ENCODE assay signal across 23 cellular contexts in the genomic region with DNA sequence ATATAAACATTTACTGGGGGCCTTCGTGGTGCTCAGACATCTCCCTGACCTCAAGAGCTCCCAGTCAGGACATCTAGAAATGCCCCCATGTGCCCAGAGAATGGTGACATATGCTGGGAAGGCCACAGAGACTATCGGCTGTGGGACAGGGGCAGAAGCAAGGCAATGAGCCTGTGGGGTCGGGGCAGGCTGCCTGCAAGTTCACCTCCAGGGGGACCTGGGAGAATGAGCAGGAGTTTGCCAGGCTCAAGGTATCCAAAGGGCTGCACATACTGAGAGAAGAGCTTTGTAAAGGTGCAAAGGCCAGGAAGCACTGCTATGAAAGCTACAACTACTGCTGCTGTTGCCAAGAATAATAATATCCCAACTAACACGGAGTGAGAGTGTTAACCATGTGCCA.
"Had no signal": no experiment of that assay in that cellular context is flagged by ENCODE, and none has a peak within 500 bp of the region (broad histone marks: within the 10 kb centered on the region; RNA-seq: fewer than 3 reads in every experiment).

No MANE protein-coding gene starts in this region.

- H3K4me1 Mint-ChIP-seq: activated CD4-positive, alpha-beta T cell treated with anti-CD3 and anti-CD28 coated beads for 36 hours; activated CD8-positive, alpha-beta memory T cell treated with anti-CD3 and anti-CD28 coated beads, Interleukin-2, amount 10 ng/mL, durations not matched to agents 7 days and 5 days; activated naive CD4-positive, alpha-beta T cell treated with anti-CD3 and anti-CD28 coated beads, Interleukin-2, amount 50 U/mL, for 24 hours had no signal

- H3K4me2 ChIP-seq: hepatocyte had no signal

- H3K4me1 ChIP-seq: gastroesophageal sphincter, left ventricle myocardium inferior, prostate gland, right atrium auricular region, suprapubic skin, tibial artery had no signal

- H3K79me2 ChIP-seq: hepatocyte had no signal

- H3K27ac Mint-ChIP-seq: activated CD4-positive, alpha-beta T cell treated with anti-CD3 and anti-CD28 coated beads for 36 hours; activated CD8-positive, alpha-beta memory T cell treated with anti-CD3 and anti-CD28 coated beads, Interleukin-2, amount 10 ng/mL, durations not matched to agents 7 days and 5 days; activated CD8-positive, alpha-beta T cell treated with anti-CD3 and anti-CD28 coated beads, Interleukin-2, amount 10 ng/mL, durations not matched to agents 7 days and 5 days; activated naive CD4-positive, alpha-beta T cell treated with anti-CD3 and anti-CD28 coated beads, Interleukin-2, amount 50 U/mL, for 24 hours; activated T-helper 2 cell treated with anti-CD3 and anti-CD28 coated beads, Interferon-gamma antibody, Interleukin-2, Interleukin-4, amounts not matched to agents 10 μg/mL and 5 μg/mL and 100 μg/mL, durations not matched to agents 14 hours and 24 hours and 36 hours; effector memory CD8-positive, alpha-beta T cell; naive B cell; T-helper 2 cell treated with Interferon-gamma antibody and Interleukin-4, amounts not matched to agents 5 μg/mL and 100 μg/mL, for 36 hours had no signal

- H3K9me3 ChIP-seq: gastroesophageal sphincter, left ventricle myocardium inferior, ovary, prostate gland, right atrium auricular region, suprapubic skin, tibial artery had no signal

- H3K4me3 Mint-ChIP-seq: activated CD4-positive, alpha-beta T cell treated with anti-CD3 and anti-CD28 coated beads for 36 hours; activated CD8-positive, alpha-beta memory T cell treated with anti-CD3 and anti-CD28 coated beads, Interleukin-2, amount 10 ng/mL, durations not matched to agents 7 days and 5 days; activated CD8-positive, alpha-beta T cell treated with anti-CD3 and anti-CD28 coated beads, Interleukin-2, amount 10 ng/mL, durations not matched to agents 7 days and 5 days; activated naive CD4-positive, alpha-beta T cell treated with anti-CD3 and anti-CD28 coated beads, Interleukin-2, amount 50 U/mL, for 24 hours; effector memory CD8-positive, alpha-beta T cell; naive B cell; T-helper 2 cell treated with Interferon-gamma antibody and Interleukin-4, amounts not matched to agents 5 μg/mL and 100 μg/mL, for 36 hours had no signal

- H3K27me3 Mint-ChIP-seq: activated CD4-positive, alpha-beta T cell treated with anti-CD3 and anti-CD28 coated beads for 36 hours; activated CD8-positive, alpha-beta memory T cell treated with anti-CD3 and anti-CD28 coated beads, Interleukin-2, amount 10 ng/mL, durations not matched to agents 7 days and 5 days; activated naive CD4-positive, alpha-beta T cell treated with anti-CD3 and anti-CD28 coated beads, Interleukin-2, amount 50 U/mL, for 24 hours; effector memory CD8-positive, alpha-beta T cell; naive B cell had no signal

- DNase-seq: activated CD4-positive, alpha-beta T cell treated with anti-CD3 and anti-CD28 coated beads for 36 hours; activated CD4-positive, CD25-positive, alpha-beta regulatory T cell; activated CD8-positive, alpha-beta memory T cell treated with anti-CD3 and anti-CD28 coated beads, Interleukin-2, amount 10 ng/mL, durations not matched to agents 7 days and 5 days; activated CD8-positive, alpha-beta T cell treated with anti-CD3 and anti-CD28 coated beads, Interleukin-2, amount 10 ng/mL, durations not matched to agents 7 days and 5 days; activated T-cell treated with anti-CD3 and anti-CD28 coated beads, Interleukin-2, amount 50 U/mL, for 48 hours; effector memory CD8-positive, alpha-beta T cell; left ventricle myocardium inferior; naive B cell; ovary; stimulated activated naive CD4-positive, alpha-beta T cell; T-helper 1 cell; tibial artery had no signal

- ATAC-seq: activated CD4-positive, alpha-beta T cell treated with anti-CD3 and anti-CD28 coated beads for 36 hours; activated CD8-positive, alpha-beta memory T cell treated with anti-CD3 and anti-CD28 coated beads, Interleukin-2, amount 10 ng/mL, durations not matched to agents 7 days and 5 days; activated CD8-positive, alpha-beta T cell treated with anti-CD3 and anti-CD28 coated beads, Interleukin-2, amount 10 ng/mL, durations not matched to agents 7 days and 5 days; effector memory CD8-positive, alpha-beta T cell; gastroesophageal sphincter had no signal

- H3K36me3 ChIP-seq: gastroesophageal sphincter, left ventricle myocardium inferior, ovary, prostate gland, right atrium auricular region, suprapubic skin, tibial artery had no signal

- FAIRE-seq: endothelial cell of umbilical vein had no signal

- H2AFZ ChIP-seq: hepatocyte had no signal

- H3K9me3 Mint-ChIP-seq: activated naive CD4-positive, alpha-beta T cell treated with anti-CD3 and anti-CD28 coated beads, Interleukin-2, amount 50 U/mL, for 24 hours; activated T-helper 2 cell treated with anti-CD3 and anti-CD28 coated beads, Interferon-gamma antibody, Interleukin-2, Interleukin-4, amounts not matched to agents 10 μg/mL and 5 μg/mL and 100 μg/mL, durations not matched to agents 14 hours and 24 hours and 36 hours; effector memory CD8-positive, alpha-beta T cell; naive B cell; T-helper 2 cell treated with Interferon-gamma antibody and Interleukin-4, amounts not matched to agents 5 μg/mL and 100 μg/mL, for 36 hours had no signal

- H3K36me3 Mint-ChIP-seq: activated CD8-positive, alpha-beta memory T cell treated with anti-CD3 and anti-CD28 coated beads, Interleukin-2, amount 10 ng/mL, durations not matched to agents 7 days and 5 days; activated naive CD4-positive, alpha-beta T cell treated with anti-CD3 and anti-CD28 coated beads, Interleukin-2, amount 50 U/mL, for 24 hours; naive B cell had no signal

- H3K27me3 ChIP-seq: gastroesophageal sphincter, hepatocyte, ovary, right atrium auricular region, suprapubic skin, tibial artery had no signal

- H3K27ac ChIP-seq: coronary artery, gastroesophageal sphincter, hepatocyte, left ventricle myocardium inferior, ovary, prostate gland, right atrium auricular region, suprapubic skin, tibial artery had no signal

- H3K4me3 ChIP-seq: coronary artery, gastroesophageal sphincter, hepatocyte, left ventricle myocardium inferior, lung, ovary, prostate gland, right atrium auricular region, suprapubic skin, tibial artery had no signal
